In the genomic region with DNA sequence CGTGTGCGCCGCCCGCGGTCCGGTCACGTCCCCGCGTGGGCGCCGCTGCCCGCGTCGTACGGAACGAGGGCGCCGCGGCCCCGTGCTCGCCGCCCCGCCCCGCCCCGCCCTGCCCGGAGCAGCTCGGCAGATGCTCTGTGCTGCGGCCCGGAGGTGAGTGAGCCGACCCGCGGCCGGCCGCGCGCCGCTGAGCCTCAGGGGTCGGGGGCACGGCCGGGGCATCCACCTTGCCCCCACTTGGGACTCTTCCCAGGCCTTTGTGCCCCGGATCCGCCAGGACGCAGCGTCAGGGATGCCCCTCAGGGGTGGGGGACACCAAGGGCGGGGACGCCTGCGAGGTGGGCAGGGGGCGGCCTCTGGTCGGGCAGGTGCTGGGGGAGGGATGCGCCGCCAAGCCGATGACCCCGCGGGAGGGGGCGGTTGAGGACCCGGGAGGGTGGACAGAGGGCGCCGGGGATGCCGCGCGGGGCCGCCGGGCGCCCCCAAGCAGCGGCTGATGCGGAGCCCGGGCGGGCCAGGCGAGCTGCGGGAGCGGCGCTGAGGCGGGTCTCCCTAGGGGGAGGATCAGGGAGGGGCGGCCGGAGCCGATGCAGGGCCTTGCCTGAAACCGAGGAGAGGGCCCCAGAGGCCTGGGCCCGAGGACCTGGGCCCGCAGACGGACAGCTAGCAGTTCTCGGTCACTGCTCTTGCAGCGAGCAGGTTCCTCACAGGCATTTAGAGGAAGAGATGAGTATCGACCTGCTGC, we compare ENCODE assay signal across 8 cellular contexts. TPM values are rescaled to one million over a fixed set of nuclear protein-coding genes. Genes with fewer than 3 reads are reported as not detected.
DNase-seq lines count a peak whose midpoint lies in the region; ATAC-seq and FAIRE-seq lines count a peak whose summit lies in the region.

A gene (plus strand): TSS at position 102 of the 745 bp plus-strand sequence. CDS start 25,177 bp downstream, outside the sequence.

- no peaks in the 10 kb centered on the region for H3K9me3 Mint-ChIP-seq in activated T-cell treated with anti-CD3 and anti-CD28 coated beads, Interleukin-2, amount 50 U/mL, for 4 hours

- no peak within 1 kb of the TSS for H4K91ac ChIP-seq in neuronal stem cell (ENCODE audit: low read depth, low read length, poor library complexity)

- peaks cover 9% of the 10 kb centered on the region for H3K79me1 ChIP-seq in neuronal stem cell (ENCODE audit: low read depth, low read length)

- H2BK12ac ChIP-seq in neuronal stem cell (ENCODE audit: low read length) = no peak within 1 kb of the TSS

- H3K4me3 ChIP-seq in neuronal stem cell (ENCODE audit: low read length in 2 of 2) = peak within 1 kb of the TSS; percentile 70 to 93

- peak within 1 kb of the TSS; percentile 87 for H3K9ac ChIP-seq in neuronal stem cell (ENCODE audit: low read depth, low read length, poor library complexity)

- H3K4me1 ChIP-seq in neuronal stem cell (ENCODE audit: control insufficient read depth in 2 of 2, insufficient read depth in 1 of 2, low read depth in 1 of 2, low read length in 2 of 2) = peaks cover 5 to 8% of the 10 kb centered on the region in 2 donors

- peak within 1 kb of the TSS; percentile 50 for H3K14ac ChIP-seq in neuronal stem cell (ENCODE audit: low read length)

- no peak within 1 kb of the TSS for H3K4ac ChIP-seq in neuronal stem cell (ENCODE audit: low read length)

- peak; percentile 45 for DNase-seq in stimulated activated CD4-positive, alpha-beta T cell treated with anti-CD3 and anti-CD28 coated beads, Interleukin-15, amount 100 ng/mL, for 24 hours
- no peak for DNase-seq in stimulated activated CD4-positive, alpha-beta T cell treated with anti-CD3 and anti-CD28 coated beads, Interleukin-4, amount 100 ng/mL, for 24 hours
- peak; percentile 53 for DNase-seq in HuH-7 (ENCODE audit: low spot score)
- DNase-seq in activated T-cell treated with anti-CD3 and anti-CD28 coated beads, Interleukin-2, amount 50 U/mL, for 4 hours = no peak
- DNase-seq in frontal cortex (ENCODE audit: low spot score in 2 of 2) = no peak
- peak; percentile 51 for DNase-seq in neuronal stem cell (ENCODE audit: low spot score)
- no peak for DNase-seq in NCI-H1930 (lab: John Stamatoyannopoulos, UW)
- no peak for DNase-seq in KG1 (lab: John Stamatoyannopoulos, UW)

- H3K4me2 ChIP-seq in neuronal stem cell (ENCODE audit: insufficient read depth, low read length, poor library complexity, severe bottlenecking) = peak within 1 kb of the TSS; percentile 97

- H2AFZ ChIP-seq in neuronal stem cell (ENCODE audit: low read length) = peak within 1 kb of the TSS; percentile 98

- peak within 1 kb of the TSS; percentile 21 for H2AK5ac ChIP-seq in neuronal stem cell (ENCODE audit: low read depth, low read length)

- H3K4me3 Mint-ChIP-seq in activated T-cell treated with anti-CD3 and anti-CD28 coated beads, Interleukin-2, amount 50 U/mL, for 4 hours = peak within 1 kb of the TSS; percentile 80

- H2BK15ac ChIP-seq in neuronal stem cell (ENCODE audit: low read length) = no peak within 1 kb of the TSS

- peaks cover 7% of the 10 kb centered on the region for H3K27me3 Mint-ChIP-seq in activated T-cell treated with anti-CD3 and anti-CD28 coated beads, Interleukin-2, amount 50 U/mL, for 4 hours (ENCODE audit: low read depth)

- H3K23ac ChIP-seq in neuronal stem cell (ENCODE audit: low read depth, low read length, poor library complexity) = peak within 1 kb of the TSS; percentile 97

- no peak within 1 kb of the TSS for H2BK5ac ChIP-seq in neuronal stem cell (ENCODE audit: low read length)

- H3K9me3 ChIP-seq in neuronal stem cell (replicated peaks in 1 of 2; ENCODE audit: control insufficient read depth in 2 of 2, insufficient read depth in 1 of 2, low read depth in 1 of 2, low read length in 2 of 2) = peaks cover 0 to under 1% of the 10 kb centered on the region in 2 donors

- H3K4me1 Mint-ChIP-seq in activated T-cell treated with anti-CD3 and anti-CD28 coated beads, Interleukin-2, amount 50 U/mL, for 4 hours (ENCODE audit: low read depth) = peaks cover 12% of the 10 kb centered on the region

- no peak within 1 kb of the TSS for H2BK120ac ChIP-seq in neuronal stem cell (ENCODE audit: low read depth, low read length)

- H3K27me3 ChIP-seq in neuronal stem cell (ENCODE audit: control insufficient read depth in 3 of 3, insufficient read depth in 3 of 3, low read depth in 1 of 3, low read length in 3 of 3) = peaks cover 0 to 33% (median 7%) of the 10 kb centered on the region in 3 experiments

- H3K36me3 Mint-ChIP-seq in activated T-cell treated with anti-CD3 and anti-CD28 coated beads, Interleukin-2, amount 50 U/mL, for 4 hours (ENCODE audit: insufficient read depth) = no peaks in the 10 kb centered on the region

- FAIRE-seq in frontal cortex (lab: Jason Lieb, UNC) = no peak

- no peak within 1 kb of the TSS for H3K27ac ChIP-seq in neuronal stem cell (replicated peaks; ENCODE audit: low read length)

- peak; percentile 59 to 70 for ATAC-seq in activated T-cell treated with anti-CD3 and anti-CD28 coated beads, Interleukin-2, amount 50 U/mL, for 4 hours

- peak within 1 kb of the TSS; percentile 92 for H3K18ac ChIP-seq in neuronal stem cell (ENCODE audit: low read length)

- H4K8ac ChIP-seq in neuronal stem cell (ENCODE audit: low read depth, low read length) = no peak within 1 kb of the TSS

- no CpG with 5 or more reads among the region's 83 CpGs for WGBS in neuronal stem cell (ENCODE audit: extremely low coverage in 2 of 2, insufficient read length in 2 of 2, insufficient replicate concordance in 1 of 2), 2 donors

- peaks cover 0 to 7% of the 10 kb centered on the region in 2 donors for H3K36me3 ChIP-seq in neuronal stem cell (replicated peaks in 1 of 2; ENCODE audit: control insufficient read depth in 2 of 2, insufficient read depth in 2 of 2, low read length in 2 of 2)

RNA-seq across cellular contexts. Expression of the gene that starts here (rescaled TPM):
- total RNA-seq in activated T-cell treated with anti-CD3 and anti-CD28 coated beads, Interleukin-2, amount 50 U/mL, for 4 hours = 1 to 10 TPM in 1 of 3 donors, under 1 TPM in 2; 0.61 to 1.3 (median 0.99) TPM
- total RNA-seq in frontal cortex = 183 TPM
- polyA plus RNA-seq in neuronal stem cell (2013, experiment 1 of 2) = 36.9 TPM
- polyA plus RNA-seq in neuronal stem cell (2013, experiment 2 of 2) = 37.0 TPM

Comparison
In these comparisons a context has a peak if more than half of its experiments do, and no peak if none do; other contexts are left out.
1. RNA of the gene that starts here (total RNA-seq): 183 TPM in frontal cortex (single experiment); 0.61 to 1.3 TPM in activated T-cell treated with anti-CD3 and anti-CD28 coated beads, Interleukin-2, amount 50 U/mL, for 4 hours; every median in the first group is over 10 times any median in the second.
2. DNase-seq: peak in stimulated activated CD4-positive, alpha-beta T cell treated with anti-CD3 and anti-CD28 coated beads, Interleukin-15, amount 100 ng/mL, for 24 hours (single experiment), HuH-7 (single experiment) and neuronal stem cell (single experiment); none in stimulated activated CD4-positive, alpha-beta T cell treated with anti-CD3 and anti-CD28 coated beads, Interleukin-4, amount 100 ng/mL, for 24 hours (single experiment), activated T-cell treated with anti-CD3 and anti-CD28 coated beads, Interleukin-2, amount 50 U/mL, for 4 hours (single experiment), frontal cortex (0 of 2), NCI-H1930 (0 of 2) and KG1 (single experiment).